ENCODE assay signal across 27 cellular contexts in genomic region chr9:18138676-18139075, GRCh38.
"Had no signal": no experiment of that assay in that cellular context is flagged by ENCODE, and none has a peak within 500 bp of the region (broad histone marks: within the 10 kb centered on the region; RNA-seq: fewer than 3 reads in every experiment).

No MANE protein-coding gene starts in this region.

- H3K27ac Mint-ChIP-seq: activated B cell treated with CpG ODN at 0.5 μM for 24 hours; activated CD4-positive, alpha-beta T cell treated with anti-CD3 and anti-CD28 coated beads, Interleukin-2, amount 10 ng/mL, durations not matched to agents 24 days and 14 days; activated naive CD4-positive, alpha-beta T cell treated with anti-CD3 and anti-CD28 coated beads, Interleukin-2, amount 10 ng/mL, durations not matched to agents 7 days and 5 days; activated naive CD8-positive, alpha-beta T cell treated with anti-CD3 and anti-CD28 coated beads for 36 hours; activated T-helper 17 cell treated with anti-CD3 and anti-CD28 coated beads, Interleukin-2, amount 50 U/mL, for 72 hours; T-helper 17 cell had no signal

- H3K36me3 Mint-ChIP-seq: activated naive CD4-positive, alpha-beta T cell treated with anti-CD3 and anti-CD28 coated beads, Interleukin-2, amount 10 ng/mL, durations not matched to agents 7 days and 5 days; activated naive CD8-positive, alpha-beta T cell treated with anti-CD3 and anti-CD28 coated beads for 36 hours had no signal

- H3K4me3 ChIP-seq: adrenal gland, breast epithelium, MG63 had no signal

- H3K27me3 ChIP-seq: adrenal gland, MG63 had no signal

- H3K27me3 Mint-ChIP-seq: activated B cell treated with CpG ODN at 0.5 μM for 24 hours; activated CD4-positive, alpha-beta T cell treated with anti-CD3 and anti-CD28 coated beads, Interleukin-2, amount 10 ng/mL, durations not matched to agents 24 days and 14 days; activated naive CD4-positive, alpha-beta T cell treated with anti-CD3 and anti-CD28 coated beads, Interleukin-2, amount 10 ng/mL, durations not matched to agents 7 days and 5 days; activated T-helper 17 cell treated with anti-CD3 and anti-CD28 coated beads, Interleukin-2, amount 50 U/mL, for 72 hours; T-helper 17 cell had no signal

- H3K27ac ChIP-seq: adrenal gland, breast epithelium had no signal

- H3K4me3 Mint-ChIP-seq: activated B cell treated with CpG ODN at 0.5 μM for 24 hours; activated CD4-positive, alpha-beta T cell treated with anti-CD3 and anti-CD28 coated beads, Interleukin-2, amount 10 ng/mL, durations not matched to agents 24 days and 14 days; activated naive CD4-positive, alpha-beta T cell treated with anti-CD3 and anti-CD28 coated beads, Interleukin-2, amount 10 ng/mL, durations not matched to agents 7 days and 5 days; activated naive CD8-positive, alpha-beta T cell treated with anti-CD3 and anti-CD28 coated beads for 36 hours; activated T-cell treated with anti-CD3 and anti-CD28 coated beads, Interleukin-2, amount 50 U/mL, for 4 hours; activated T-helper 17 cell treated with anti-CD3 and anti-CD28 coated beads, Interleukin-2, amount 50 U/mL, for 72 hours; T-helper 17 cell had no signal

- H3K9me3 ChIP-seq: adrenal gland, breast epithelium, MG63 had no signal

- DNase-seq: activated B cell treated with CpG ODN at 0.5 μM for 24 hours; activated CD4-positive, alpha-beta T cell treated with anti-CD3 and anti-CD28 coated beads for 1 hour; activated CD4-positive, alpha-beta T cell treated with anti-CD3 and anti-CD28 coated beads, Interleukin-2, amount 10 ng/mL, durations not matched to agents 24 days and 14 days; activated CD4-positive, alpha-beta T cell treated with anti-CD3 and anti-CD28 coated beads, Interleukin-2, amount 50 U/mL, for 48 hours; activated CD8-positive, alpha-beta memory T cell treated with anti-CD3 and anti-CD28 coated beads for 24 hours; activated gamma-delta T cell; activated naive CD4-positive, alpha-beta T cell treated with anti-CD3 and anti-CD28 coated beads, Interleukin-2, amount 10 ng/mL, durations not matched to agents 7 days and 5 days; activated naive CD8-positive, alpha-beta T cell treated with anti-CD3 and anti-CD28 coated beads for 36 hours; activated T-cell treated with anti-CD3 and anti-CD28 coated beads, Interleukin-2, amount 50 U/mL, for 4 hours; adrenal gland; aorta; caudate nucleus; MG63; MV-4-11; NCI-H1092 treated with DMSO at 0.1 percent for 48 hours; NCI-H1417 treated with DMSO at 0.1 percent for 48 hours; NCI-H1694 treated with DMSO at 0.1 percent for 48 hours; NCI-H2081 treated with DMSO at 0.1 percent for 48 hours; NCI-H2171 treated with DMSO at 0.1 percent for 48 hours; NCI-H226; NCI-H69; NK-92 treated with Interleukin-12 subunit alpha and Interleukin-12 subunit beta, amount 100 ng/mL, for 24 hours; SIG-M5; T-helper 17 cell; T-helper 9 cell had no signal

- H3K4me1 ChIP-seq: adrenal gland, breast epithelium had no signal

- H3K4me1 Mint-ChIP-seq: activated B cell treated with CpG ODN at 0.5 μM for 24 hours; activated CD4-positive, alpha-beta T cell treated with anti-CD3 and anti-CD28 coated beads, Interleukin-2, amount 10 ng/mL, durations not matched to agents 24 days and 14 days; activated naive CD4-positive, alpha-beta T cell treated with anti-CD3 and anti-CD28 coated beads, Interleukin-2, amount 10 ng/mL, durations not matched to agents 7 days and 5 days; activated naive CD8-positive, alpha-beta T cell treated with anti-CD3 and anti-CD28 coated beads for 36 hours; activated T-helper 17 cell treated with anti-CD3 and anti-CD28 coated beads, Interleukin-2, amount 50 U/mL, for 72 hours; T-helper 17 cell had no signal

- H3K9me3 Mint-ChIP-seq: activated B cell treated with CpG ODN at 0.5 μM for 24 hours; activated CD4-positive, alpha-beta T cell treated with anti-CD3 and anti-CD28 coated beads, Interleukin-2, amount 10 ng/mL, durations not matched to agents 24 days and 14 days; activated naive CD4-positive, alpha-beta T cell treated with anti-CD3 and anti-CD28 coated beads, Interleukin-2, amount 10 ng/mL, durations not matched to agents 7 days and 5 days; activated naive CD8-positive, alpha-beta T cell treated with anti-CD3 and anti-CD28 coated beads for 36 hours; activated T-helper 17 cell treated with anti-CD3 and anti-CD28 coated beads, Interleukin-2, amount 50 U/mL, for 72 hours had no signal

- H3K36me3 ChIP-seq: adrenal gland, breast epithelium, MG63 had no signal

- ATAC-seq: activated T-cell treated with anti-CD3 and anti-CD28 coated beads, Interleukin-2, amount 50 U/mL, for 4 hours; activated T-helper 17 cell treated with anti-CD3 and anti-CD28 coated beads, Interleukin-2, amount 50 U/mL, for 72 hours; T-helper 17 cell had no signal
